In the genomic region with DNA sequence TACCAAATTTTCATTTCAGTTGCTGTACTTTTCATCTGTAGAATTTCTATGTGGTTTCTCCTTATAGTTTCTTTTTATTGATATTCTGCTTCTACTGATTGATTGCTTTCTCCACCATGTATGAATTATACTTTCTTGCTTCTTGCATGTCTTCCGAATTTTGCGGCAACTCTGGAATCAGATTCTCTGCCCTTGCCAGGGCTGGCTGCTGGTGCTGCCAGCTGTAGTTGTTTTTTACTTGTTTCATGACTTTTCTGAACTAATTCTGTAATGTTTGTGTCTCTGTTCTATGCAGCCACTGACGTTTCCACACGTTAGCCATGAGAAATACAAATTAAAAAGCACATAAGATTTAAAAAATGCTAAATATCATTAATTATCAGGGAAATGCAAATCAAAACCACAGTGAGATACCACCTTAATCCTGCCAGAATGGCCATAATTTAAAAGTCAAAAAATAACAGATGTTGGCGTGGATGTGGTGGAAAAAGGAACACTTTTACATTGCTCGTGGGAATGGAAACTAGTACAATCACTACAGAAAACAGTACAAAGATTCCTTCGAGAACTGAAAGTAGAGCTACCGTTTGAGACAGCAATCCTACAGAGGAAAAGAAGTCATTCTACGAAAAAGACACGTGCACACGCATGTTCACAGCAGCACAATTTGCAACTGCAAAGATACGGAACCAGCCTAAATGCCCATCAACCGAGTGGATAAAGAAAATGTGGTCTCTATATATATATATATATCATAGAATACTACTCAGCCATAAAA, we compare ENCODE assay signal across 1 cellular context.
TF ChIP-seq lines count a peak whose summit lies in the region.

No MANE protein-coding gene starts in this region.

TF ChIP-seq in GM12878, 131 proteins besides CTCF, POLR2A, EP300 and RAD21 (continued from another document and continues in another):
- TF ChIP-seq SKIL (IDR thresholded peaks at IDR 0.05; ENCODE audit: low read depth, poor library complexity, severe bottlenecking), result peak; percentile 32
- no peak for TF ChIP-seq MXI1 (IDR thresholded peaks at IDR 0.05; ENCODE audit: low read depth, low read length)
- TF ChIP-seq TCF3 (IDR thresholded peaks at IDR 0.05; ENCODE audit: borderline replicate concordance, insufficient read depth, low read depth, low read length), result no peak
- TF ChIP-seq SMAD1 (IDR thresholded peaks at IDR 0.05; ENCODE audit: low read depth, partially characterized antibody), result no peak
- no peak for TF ChIP-seq SRF (IDR thresholded peaks at IDR 0.05; ENCODE audit: low read depth in 2 of 2, low read length in 2 of 2)
- TF ChIP-seq IRF3 (IDR thresholded peaks at IDR 0.05), result no peak
- no peak for TF ChIP-seq KDM1A (IDR thresholded peaks at IDR 0.05; ENCODE audit: borderline replicate concordance)
- TF ChIP-seq SP1 (IDR thresholded peaks at IDR 0.05; ENCODE audit: low read depth, low read length), result no peak
- TF ChIP-seq CBX5 (IDR thresholded peaks at IDR 0.05; ENCODE audit: low read depth), result no peak
- no peak for TF ChIP-seq USF2 (IDR thresholded peaks at IDR 0.05; ENCODE audit: borderline replicate concordance, low read depth, low read length)
- no peak for TF ChIP-seq NRF1 (conservative IDR thresholded peaks at IDR 0.05; ENCODE audit: low read depth, low read length)
- TF ChIP-seq RCOR1 (conservative IDR thresholded peaks at IDR 0.05; ENCODE audit: low read depth, low read length), result no peak
- TF ChIP-seq SUPT20H (IDR thresholded peaks at IDR 0.05; ENCODE audit: borderline replicate concordance, control insufficient read depth, low read depth, low read length), result no peak
- peak; percentile 26; the same call in 1 of the 2 replicates for TF ChIP-seq ATF7 (IDR thresholded peaks at IDR 0.05; ENCODE audit: low read depth)
- TF ChIP-seq RELA (IDR thresholded peaks at IDR 0.05; ENCODE audit: borderline replicate concordance, partially characterized antibody), result no peak
- TF ChIP-seq MYC (IDR thresholded peaks at IDR 0.05; ENCODE audit: insufficient read depth, insufficient read length, insufficient replicate concordance, low read length, severe bottlenecking), result no peak
- TF ChIP-seq, protein P1, sequence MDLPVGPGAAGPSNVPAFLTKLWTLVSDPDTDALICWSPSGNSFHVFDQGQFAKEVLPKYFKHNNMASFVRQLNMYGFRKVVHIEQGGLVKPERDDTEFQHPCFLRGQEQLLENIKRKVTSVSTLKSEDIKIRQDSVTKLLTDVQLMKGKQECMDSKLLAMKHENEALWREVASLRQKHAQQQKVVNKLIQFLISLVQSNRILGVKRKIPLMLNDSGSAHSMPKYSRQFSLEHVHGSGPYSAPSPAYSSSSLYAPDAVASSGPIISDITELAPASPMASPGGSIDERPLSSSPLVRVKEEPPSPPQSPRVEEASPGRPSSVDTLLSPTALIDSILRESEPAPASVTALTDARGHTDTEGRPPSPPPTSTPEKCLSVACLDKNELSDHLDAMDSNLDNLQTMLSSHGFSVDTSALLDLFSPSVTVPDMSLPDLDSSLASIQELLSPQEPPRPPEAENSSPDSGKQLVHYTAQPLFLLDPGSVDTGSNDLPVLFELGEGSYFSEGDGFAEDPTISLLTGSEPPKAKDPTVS (IDR thresholded peaks at IDR 0.05; ENCODE audit: low read depth, low read length), result no peak
- TF ChIP-seq IRF4 (IDR thresholded peaks at IDR 0.05; ENCODE audit: low read depth, low read length), result 0 out of 2 replicates have a peak, but pooled peaks have one; percentile 23
- TF ChIP-seq BMI1 (IDR thresholded peaks at IDR 0.05; ENCODE audit: borderline replicate concordance), result no peak
- TF ChIP-seq CBFB (IDR thresholded peaks at IDR 0.05; ENCODE audit: low read depth), result no peak
- peak; percentile 48; the same call in 1 of the 2 replicates for TF ChIP-seq TCF12 (IDR thresholded peaks at IDR 0.05; ENCODE audit: low read depth, low read length)
- TF ChIP-seq, protein P2, sequence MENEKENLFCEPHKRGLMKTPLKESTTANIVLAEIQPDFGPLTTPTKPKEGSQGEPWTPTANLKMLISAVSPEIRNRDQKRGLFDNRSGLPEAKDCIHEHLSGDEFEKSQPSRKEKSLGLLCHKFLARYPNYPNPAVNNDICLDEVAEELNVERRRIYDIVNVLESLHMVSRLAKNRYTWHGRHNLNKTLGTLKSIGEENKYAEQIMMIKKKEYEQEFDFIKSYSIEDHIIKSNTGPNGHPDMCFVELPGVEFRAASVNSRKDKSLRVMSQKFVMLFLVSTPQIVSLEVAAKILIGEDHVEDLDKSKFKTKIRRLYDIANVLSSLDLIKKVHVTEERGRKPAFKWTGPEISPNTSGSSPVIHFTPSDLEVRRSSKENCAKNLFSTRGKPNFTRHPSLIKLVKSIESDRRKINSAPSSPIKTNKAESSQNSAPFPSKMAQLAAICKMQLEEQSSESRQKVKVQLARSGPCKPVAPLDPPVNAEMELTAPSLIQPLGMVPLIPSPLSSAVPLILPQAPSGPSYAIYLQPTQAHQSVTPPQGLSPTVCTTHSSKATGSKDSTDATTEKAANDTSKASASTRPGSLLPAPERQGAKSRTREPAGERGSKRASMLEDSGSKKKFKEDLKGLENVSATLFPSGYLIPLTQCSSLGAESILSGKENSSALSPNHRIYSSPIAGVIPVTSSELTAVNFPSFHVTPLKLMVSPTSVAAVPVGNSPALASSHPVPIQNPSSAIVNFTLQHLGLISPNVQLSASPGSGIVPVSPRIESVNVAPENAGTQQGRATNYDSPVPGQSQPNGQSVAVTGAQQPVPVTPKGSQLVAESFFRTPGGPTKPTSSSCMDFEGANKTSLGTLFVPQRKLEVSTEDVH (IDR thresholded peaks at IDR 0.05; ENCODE audit: low read depth, partially characterized antibody), result no peak
- TF ChIP-seq NFXL1 (IDR thresholded peaks at IDR 0.05; ENCODE audit: borderline replicate concordance), result no peak
- TF ChIP-seq CUX1 (IDR thresholded peaks at IDR 0.05; ENCODE audit: insufficient replicate concordance, low read depth, low read length), result no peak
- TF ChIP-seq KLF5 (IDR thresholded peaks at IDR 0.05; ENCODE audit: partially characterized antibody), result no peak
- no peak for TF ChIP-seq ESRRA (IDR thresholded peaks at IDR 0.05; ENCODE audit: low read length)
- TF ChIP-seq RB1 (IDR thresholded peaks at IDR 0.05; ENCODE audit: borderline replicate concordance), result no peak
- TF ChIP-seq YY1 (IDR thresholded peaks at IDR 0.05; ENCODE audit: low read depth, low read length), result no peak
- no peak for TF ChIP-seq MEF2A (IDR thresholded peaks at IDR 0.05; ENCODE audit: insufficient read depth, low read depth, low read length)
- TF ChIP-seq ZBTB40 (IDR thresholded peaks at IDR 0.05; ENCODE audit: borderline replicate concordance), result no peak
- peak; percentile 56; the same call in 1 of the 2 replicates for TF ChIP-seq IKZF1 (conservative IDR thresholded peaks at IDR 0.05)
- TF ChIP-seq ZZZ3 (IDR thresholded peaks at IDR 0.05; ENCODE audit: control insufficient read depth, insufficient read length, low read depth), result no peak
- 0 out of 2 replicates have a peak, but pooled peaks have one; percentile 5 for TF ChIP-seq PAX5 (IDR thresholded peaks at IDR 0.05; ENCODE audit: borderline replicate concordance, low read depth, low read length)
- no peak for TF ChIP-seq ZNF274 (IDR thresholded peaks at IDR 0.05; ENCODE audit: insufficient read depth, insufficient read length)
- no peak for TF ChIP-seq MTA3 (IDR thresholded peaks at IDR 0.05; ENCODE audit: borderline replicate concordance, low read length)
